Comparison of ENCODE assay signal across 19 cellular contexts in the genomic region with DNA sequence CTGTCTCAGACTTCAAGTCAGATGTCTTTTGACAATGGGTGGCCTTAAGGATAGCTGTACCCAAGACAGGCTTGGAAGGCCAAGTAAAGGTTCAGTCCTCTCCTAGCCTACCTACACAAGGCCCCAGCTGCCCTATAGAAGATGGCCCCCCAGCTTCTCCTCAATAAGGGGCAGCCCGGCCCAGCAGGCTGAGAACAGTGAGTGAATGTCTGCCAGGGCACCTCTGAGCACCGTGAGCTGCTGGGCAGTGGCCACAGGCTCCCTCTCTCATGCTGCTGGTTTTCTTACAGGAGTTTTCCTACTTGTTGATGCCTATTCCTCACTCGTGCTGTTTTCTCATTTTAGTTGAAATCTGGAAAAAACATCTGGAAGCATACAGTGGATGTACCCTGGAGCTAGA. TPM values are rescaled to one million over a fixed set of nuclear protein-coding genes. Genes with fewer than 3 reads are reported as not detected.
DNase-seq lines count a peak whose midpoint lies in the region; ATAC-seq and TF ChIP-seq lines count a peak whose summit lies in the region.
"Had no signal": no experiment of that assay in that cellular context is flagged by ENCODE, and none has a peak within 500 bp of the region (broad histone marks: within the 10 kb centered on the region; RNA-seq: fewer than 3 reads in every experiment).

No MANE protein-coding gene starts in this region.

- peak overlapping the region; percentile 34 for H3K27ac Mint-ChIP-seq in T-helper 1 cell treated with Interleukin-12 subunit alpha and Interleukin-12 subunit beta and Interleukin-4 antibody, amounts not matched to agents 30 μg/mL and 1 μg/mL, for 36 hours
- H3K27ac Mint-ChIP-seq in CD4-positive, CD25-positive, alpha-beta regulatory T cell, result peak overlapping the region; percentile 42 to 82 (median 49)
- peak overlapping the region; percentile 90 to 97 (median 95) for H3K27ac Mint-ChIP-seq in brain
- H3K27ac Mint-ChIP-seq: GM23338 had no signal

- DNase-seq in T-helper 1 cell, result no peak
- no peak for DNase-seq in CD4-positive, CD25-positive, alpha-beta regulatory T cell
- DNase-seq in osteoblast (ENCODE audit: insufficient read length, low spot score, missing footprints), result peak; percentile 36
- no peak for DNase-seq in NOMO-1 treated with DMSO at 0.1 percent for 48 hours (lab: John Stamatoyannopoulos, UW; ENCODE audit: unreplicated experiment)
- DNase-seq in HuH-7.5 (ENCODE audit: low spot score), result no peak
- no peak for DNase-seq in NCI-H510A treated with DMSO at 0.1 percent for 48 hours (lab: John Stamatoyannopoulos, UW)
- DNase-seq: 8988T; activated CD4-positive, CD25-positive, alpha-beta regulatory T cell treated with anti-CD3 and anti-CD28 coated beads, Interleukin-2, amount 50 U/mL, for 72 hours; left colon; NCI-H187; NCI-H226; RPMI8226; transverse colon had no signal

- no peak overlapping the region for H3K4me3 ChIP-seq in CD4-positive, CD25-positive, alpha-beta regulatory T cell (ENCODE audit: low read depth, low read length)
- no peak overlapping the region for H3K4me3 ChIP-seq in osteoblast (ENCODE audit: insufficient read depth, low read length)
- H3K4me3 ChIP-seq: gastroesophageal sphincter, GM23338, transverse colon had no signal

- H3K27me3 Mint-ChIP-seq in T-helper 1 cell treated with Interleukin-12 subunit alpha and Interleukin-12 subunit beta and Interleukin-4 antibody, amounts not matched to agents 30 μg/mL and 1 μg/mL, for 36 hours (ENCODE audit: low read depth), result no peaks in the 10 kb centered on the region
- H3K27me3 Mint-ChIP-seq in CD4-positive, CD25-positive, alpha-beta regulatory T cell, result no peaks in the 10 kb centered on the region
- H3K27me3 Mint-ChIP-seq in brain, result no peaks in the 10 kb centered on the region

- ATAC-seq in CD4-positive, CD25-positive, alpha-beta regulatory T cell (ENCODE audit: low read depth in 2 of 2), result no peak
- ATAC-seq: gastroesophageal sphincter, left colon had no signal

- H4K20me1 ChIP-seq in osteoblast (ENCODE audit: insufficient read depth, low read length), result peaks cover 4% of the 10 kb centered on the region

- no peaks in the 10 kb centered on the region for H3K27me3 ChIP-seq in CD4-positive, CD25-positive, alpha-beta regulatory T cell (ENCODE audit: control insufficient read depth, insufficient read depth, low read length)
- H3K27me3 ChIP-seq in osteoblast (ENCODE audit: insufficient read depth, low read length), result no peaks in the 10 kb centered on the region
- H3K27me3 ChIP-seq: gastroesophageal sphincter, transverse colon had no signal

- TF ChIP-seq CTCF in brain (conservative IDR thresholded peaks at IDR 0.05), result no peak
- no peak for TF ChIP-seq CTCF in osteoblast (IDR thresholded peaks at IDR 0.05; ENCODE audit: extremely low read depth, low read depth, low read length)

- H3K4me3 Mint-ChIP-seq in T-helper 1 cell treated with Interleukin-12 subunit alpha and Interleukin-12 subunit beta and Interleukin-4 antibody, amounts not matched to agents 30 μg/mL and 1 μg/mL, for 36 hours, result no peak overlapping the region
- no peak overlapping the region for H3K4me3 Mint-ChIP-seq in CD4-positive, CD25-positive, alpha-beta regulatory T cell
- peak overlapping the region in 1 of 5 experiments; percentile 12 for H3K4me3 Mint-ChIP-seq in brain
- H3K4me3 Mint-ChIP-seq: GM23338 had no signal

- H3K4me2 ChIP-seq in osteoblast (ENCODE audit: insufficient read depth, low read length), result no peak overlapping the region
- H3K4me2 ChIP-seq: GM23338, KMS-11, SK-N-SH had no signal

- H3K9me3 Mint-ChIP-seq in T-helper 1 cell treated with Interleukin-12 subunit alpha and Interleukin-12 subunit beta and Interleukin-4 antibody, amounts not matched to agents 30 μg/mL and 1 μg/mL, for 36 hours, result no peaks in the 10 kb centered on the region
- no peaks in the 10 kb centered on the region for H3K9me3 Mint-ChIP-seq in CD4-positive, CD25-positive, alpha-beta regulatory T cell
- no peaks in the 10 kb centered on the region for H3K9me3 Mint-ChIP-seq in brain
- H3K9me3 Mint-ChIP-seq: GM23338 had no signal

- H3K79me2 ChIP-seq in osteoblast (ENCODE audit: insufficient read depth, low read length), result no peaks in the 10 kb centered on the region

- H3K4me1 ChIP-seq in CD4-positive, CD25-positive, alpha-beta regulatory T cell (ENCODE audit: control insufficient read depth, insufficient read depth, low read length, poor library complexity, severe bottlenecking), result no peaks in the 10 kb centered on the region
- no peaks in the 10 kb centered on the region for H3K4me1 ChIP-seq in osteoblast (ENCODE audit: insufficient read depth, low read length)
- H3K4me1 ChIP-seq: transverse colon had no signal

- H3K36me3 ChIP-seq in CD4-positive, CD25-positive, alpha-beta regulatory T cell (ENCODE audit: control insufficient read depth, insufficient read depth, low read length), result peaks cover 93% of the 10 kb centered on the region
- H3K36me3 ChIP-seq in osteoblast (ENCODE audit: insufficient read depth, low read length), result peaks cover 65% of the 10 kb centered on the region

- H2AFZ ChIP-seq in osteoblast (ENCODE audit: low read length), result no peak overlapping the region
- H2AFZ ChIP-seq: GM23338 had no signal

- H3K27ac ChIP-seq in CD4-positive, CD25-positive, alpha-beta regulatory T cell (ENCODE audit: insufficient read depth, low read length, poor library complexity, severe bottlenecking), result no peak overlapping the region
- H3K27ac ChIP-seq in osteoblast (ENCODE audit: low read depth, low read length), result no peak overlapping the region
- H3K27ac ChIP-seq: gastroesophageal sphincter, KMS-11, transverse colon had no signal

- H3K4me1 Mint-ChIP-seq in T-helper 1 cell treated with Interleukin-12 subunit alpha and Interleukin-12 subunit beta and Interleukin-4 antibody, amounts not matched to agents 30 μg/mL and 1 μg/mL, for 36 hours (ENCODE audit: low read depth), result peaks cover 17% of the 10 kb centered on the region
- H3K4me1 Mint-ChIP-seq in CD4-positive, CD25-positive, alpha-beta regulatory T cell, result peaks cover 0 to 26% (median 13%) of the 10 kb centered on the region in 4 donors
- H3K4me1 Mint-ChIP-seq in brain, result peaks cover 31% of the 10 kb centered on the region
- H3K4me1 Mint-ChIP-seq: GM23338 had no signal

- peaks cover 63% of the 10 kb centered on the region for H3K36me3 Mint-ChIP-seq in T-helper 1 cell treated with Interleukin-12 subunit alpha and Interleukin-12 subunit beta and Interleukin-4 antibody, amounts not matched to agents 30 μg/mL and 1 μg/mL, for 36 hours (ENCODE audit: low read depth)
- peaks cover 49% of the 10 kb centered on the region for H3K36me3 Mint-ChIP-seq in CD4-positive, CD25-positive, alpha-beta regulatory T cell
- H3K36me3 Mint-ChIP-seq in brain, result peaks cover 71% of the 10 kb centered on the region

- H3K9me3 ChIP-seq in CD4-positive, CD25-positive, alpha-beta regulatory T cell (ENCODE audit: control insufficient read depth in 2 of 2, low read length in 2 of 2), result no peaks in the 10 kb centered on the region
- no peaks in the 10 kb centered on the region for H3K9me3 ChIP-seq in osteoblast (ENCODE audit: low read depth, low read length)
- H3K9me3 ChIP-seq: gastroesophageal sphincter, SK-N-SH, transverse colon had no signal

RNA-seq across cellular contexts. Expression of a gene that starts 40.1 kb away (rescaled TPM):
- 129 TPM for total RNA-seq in CD4-positive, CD25-positive, alpha-beta regulatory T cell
- polyA plus RNA-seq in CD4-positive, CD25-positive, alpha-beta regulatory T cell, result 10 to 100 TPM; 19.2 to 38.3 (median 24.7) TPM
- 39.1 TPM for polyA plus RNA-seq in brain (ENCODE audit: insufficient read depth, low read depth, low replicate concordance)
- total RNA-seq in osteoblast, result 30.6 and 30.8 TPM in 2 replicates

RNA-seq across cellular contexts. Expression of a gene that starts 47.4 kb away (rescaled TPM):
- total RNA-seq in CD4-positive, CD25-positive, alpha-beta regulatory T cell, result 35.2 TPM
- polyA plus RNA-seq in CD4-positive, CD25-positive, alpha-beta regulatory T cell, result 10 to 100 TPM; 28.6 to 53.0 (median 44.0) TPM
- polyA plus RNA-seq in brain (ENCODE audit: insufficient read depth, low read depth, low replicate concordance), result 220 TPM
- 17.0 and 18.6 TPM in 2 replicates for total RNA-seq in osteoblast

Comparison
In these comparisons a context has a peak if more than half of its experiments do, and no peak if none do; other contexts are left out.
1. H3K27ac Mint-ChIP-seq: peak in every context shown above with its lines; median percentile 95 in brain; 49 in CD4-positive, CD25-positive, alpha-beta regulatory T cell; 34 in T-helper 1 cell treated with Interleukin-12 subunit alpha and Interleukin-12 subunit beta and Interleukin-4 antibody, amounts not matched to agents 30 μg/mL and 1 μg/mL, for 36 hours.